Comparison of ENCODE assay signal across 12 cellular contexts in genomic region chr12:591167-591570, GRCh38.
DNase-seq lines count a peak whose midpoint lies in the region; ATAC-seq, FAIRE-seq and TF ChIP-seq lines count a peak whose summit lies in the region.
"Had no signal": no experiment of that assay in that cellular context is flagged by ENCODE, and none has a peak within 500 bp of the region (broad histone marks: within the 10 kb centered on the region; RNA-seq: fewer than 3 reads in every experiment).

No MANE protein-coding gene starts in this region.

- DNase-seq in OCI-M1 (lab: John Stamatoyannopoulos, UW) = peak; percentile 92
- DNase-seq in Right ventricle myocardium superior = peak; percentile 79
- DNase-seq in progenitor cell of endocrine pancreas (ENCODE audit: low spot score, unreplicated experiment) = no peak
- DNase-seq in GDM1 (lab: John Stamatoyannopoulos, UW) = no peak
- no peak for DNase-seq in small intestine
- no peak for DNase-seq in HPDE6-E6E7 (ENCODE audit: extremely low spot score)
- DNase-seq: Calu3; stimulated activated naive CD8-positive, alpha-beta T cell treated with anti-CD3 and anti-CD28 coated beads, Interleukin-15, amount 100 ng/mL, for 72 hours had no signal

- peaks cover 10% of the 10 kb centered on the region for H3K9me3 Mint-ChIP-seq in progenitor cell of endocrine pancreas (ENCODE audit: low read depth)

- H3K36me3 Mint-ChIP-seq in progenitor cell of endocrine pancreas (ENCODE audit: insufficient read depth) = peaks cover 2% of the 10 kb centered on the region

- FAIRE-seq in small intestine (lab: Jason Lieb, UNC) = no peak

- H3K27me3 Mint-ChIP-seq in progenitor cell of endocrine pancreas = peaks cover 18% of the 10 kb centered on the region
- H3K27me3 Mint-ChIP-seq: stimulated activated naive CD8-positive, alpha-beta T cell treated with anti-CD3 and anti-CD28 coated beads, Interleukin-15, amount 100 ng/mL, for 72 hours had no signal

- H3K4me1 ChIP-seq in small intestine (ENCODE audit: control insufficient read depth in 2 of 2, insufficient read depth in 1 of 2, low read depth in 1 of 2, low read length in 1 of 2) = peaks cover 0 to 5% of the 10 kb centered on the region in 2 donors

- no peak overlapping the region for H3K4me3 ChIP-seq in small intestine (ENCODE audit: low read depth in 1 of 2, low read length in 2 of 2)

- TF ChIP-seq CTCF in GM12874 (IDR thresholded peaks at IDR 0.05; ENCODE audit: insufficient read depth, low read depth, low read length) = peak; percentile 32; the same call in 1 of the 2 replicates
- peak; percentile 38 for TF ChIP-seq CTCF in progenitor cell of endocrine pancreas (IDR thresholded peaks at IDR 0.05; ENCODE audit: unreplicated experiment)

- no peaks in the 10 kb centered on the region for H3K27me3 ChIP-seq in small intestine (ENCODE audit: control insufficient read depth in 2 of 2, insufficient read depth in 2 of 2, low read length in 2 of 2)

- WGBS in small intestine, 3 donors = 39 to 70% (median 48%) methylated on average over 4 of the region's 4 CpGs

- no peak overlapping the region for H3K4me3 Mint-ChIP-seq in progenitor cell of endocrine pancreas (ENCODE audit: low read depth)
- H3K4me3 Mint-ChIP-seq: nephron; stimulated activated naive CD8-positive, alpha-beta T cell treated with anti-CD3 and anti-CD28 coated beads, Interleukin-15, amount 100 ng/mL, for 72 hours had no signal

- no peaks in the 10 kb centered on the region for H3K9me3 ChIP-seq in small intestine (ENCODE audit: control insufficient read depth, low read depth)

- ATAC-seq in Right ventricle myocardium superior (ENCODE audit: poor library complexity) = peak; percentile 91
- ATAC-seq in HG03097 (IDR thresholded peaks at IDR 0.05; ENCODE audit: low FRiP score, unreplicated experiment) = no peak
- ATAC-seq: stimulated activated naive CD8-positive, alpha-beta T cell treated with anti-CD3 and anti-CD28 coated beads, Interleukin-15, amount 100 ng/mL, for 72 hours had no signal

- H3K4me1 Mint-ChIP-seq in progenitor cell of endocrine pancreas (ENCODE audit: low read depth) = peaks cover 15% of the 10 kb centered on the region
- H3K4me1 Mint-ChIP-seq: stimulated activated naive CD8-positive, alpha-beta T cell treated with anti-CD3 and anti-CD28 coated beads, Interleukin-15, amount 100 ng/mL, for 72 hours had no signal

- H3K27ac Mint-ChIP-seq in progenitor cell of endocrine pancreas = no peak overlapping the region
- H3K27ac Mint-ChIP-seq: stimulated activated naive CD8-positive, alpha-beta T cell treated with anti-CD3 and anti-CD28 coated beads, Interleukin-15, amount 100 ng/mL, for 72 hours had no signal

- no peaks in the 10 kb centered on the region for H3K36me3 ChIP-seq in small intestine (ENCODE audit: control insufficient read depth in 2 of 2, insufficient read depth in 2 of 2, low read length in 2 of 2)

- H3K27ac ChIP-seq in small intestine (ENCODE audit: low read depth in 1 of 2, low read length in 1 of 2) = no peak overlapping the region
- H3K27ac ChIP-seq: KMS-11 had no signal

- intact Hi-C loops in Right ventricle myocardium superior (cut with DNase I) = loop anchor here (5.0 kb wide), 2 partner anchors 126 to 161 kb away; partner anchors contain the start of gene WNK1

Comparison
In these comparisons a context has a peak if more than half of its experiments do, and no peak if none do; other contexts are left out.
1. DNase-seq: peak in OCI-M1 (single experiment) and Right ventricle myocardium superior (single experiment); none in progenitor cell of endocrine pancreas (single experiment), GDM1 (single experiment), small intestine (single experiment) and HPDE6-E6E7 (single experiment).